ENCODE assay signal across 22 cellular contexts in the genomic region with DNA sequence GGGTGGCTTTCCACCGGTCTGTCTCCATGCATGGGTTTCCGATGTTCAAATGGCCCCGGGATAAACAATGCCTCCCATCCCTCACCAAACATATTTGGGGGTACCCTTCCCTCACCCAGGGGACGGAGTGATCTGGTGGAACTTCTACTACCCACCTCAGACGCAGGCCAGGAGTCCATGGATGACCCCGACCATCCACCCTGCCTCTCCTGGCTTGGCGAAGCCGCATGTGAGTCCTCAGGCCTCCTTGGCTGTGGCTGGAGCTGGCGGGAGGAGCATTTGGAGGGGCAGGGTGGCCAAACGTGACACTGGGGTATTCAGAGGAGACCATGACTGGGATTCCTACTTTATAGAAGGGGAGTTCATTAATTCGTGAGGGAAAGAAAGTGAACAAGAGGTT. TPM values are rescaled to one million over a fixed set of nuclear protein-coding genes. Genes with fewer than 3 reads are reported as not detected.
A peak's percentile ranks its signal among the peaks of the same experiment; 100 is the strongest.
DNase-seq lines count a peak whose midpoint lies in the region; ATAC-seq and TF ChIP-seq lines count a peak whose summit lies in the region.
"Had no signal": no experiment of that assay in that cellular context is flagged by ENCODE, and none has a peak within 500 bp of the region (broad histone marks: within the 10 kb centered on the region; RNA-seq: fewer than 3 reads in every experiment).

No MANE protein-coding gene starts in this region.

- CTCF ChIA-PET in WTC11 (lab: Charles Lee): no interaction called here
- CTCF ChIA-PET in CD8-positive, alpha-beta memory T cell (lab: Charles Lee): no interaction called here

- no peak overlapping the region for H3K4me3 Mint-ChIP-seq in WTC11
- H3K4me3 Mint-ChIP-seq in CD8-positive, alpha-beta memory T cell: no peak overlapping the region
- H3K4me3 Mint-ChIP-seq: CD8-positive, alpha-beta T cell; HFFc6 had no signal

- intact Hi-C loops in posterior vena cava (cut with DNase I): loop anchor here in 1 of 2 donors (5.0 kb wide), 1 partner anchor 1462 kb away; no protein-coding TSS in a partner anchor

- H3K36me3 ChIP-seq in CD8-positive, alpha-beta memory T cell (ENCODE audit: insufficient read depth, low read length): no peaks in the 10 kb centered on the region
- H3K36me3 ChIP-seq: BLaER1 had no signal

- no peak overlapping the region for H3K27ac Mint-ChIP-seq in WTC11
- no peak overlapping the region for H3K27ac Mint-ChIP-seq in CD8-positive, alpha-beta memory T cell
- H3K27ac Mint-ChIP-seq: CD8-positive, alpha-beta T cell; HFFc6 had no signal

- peak; percentile 1 for DNase-seq in stimulated activated CD4-positive, alpha-beta T cell treated with anti-CD3 and anti-CD28 coated beads, Interleukin-4, amount 100 ng/mL, for 24 hours
- DNase-seq in stimulated activated CD4-positive, alpha-beta T cell treated with anti-CD3 and anti-CD28 coated beads, Interleukin-2, amount 100 ng/mL, for 24 hours: no peak
- DNase-seq in islet precursor cell (peak; percentile 40), posterior vena cava (ENCODE audit: low spot score) (peak; percentile 56), WTC11 (ENCODE audit: low spot score) (no peak)
- DNase-seq in activated effector memory CD4-positive, alpha-beta T cell treated with anti-CD3 and anti-CD28 coated beads, Interleukin-2, amount 50 U/mL, for 16 hours: no peak
- DNase-seq in CD8-positive, alpha-beta memory T cell: no peak
- DNase-seq: HFFc6, KG1, NCI-H1417 treated with DMSO at 0.1 percent for 48 hours, NCI-H1930, NCI-H226, NCI-H524, NCI-H82, PC-3, RPMI8226, SHP77 treated with DMSO at 0.1 percent for 48 hours had no signal

- ATAC-seq in WTC11 (no peak), HG03139 (IDR thresholded peaks at IDR 0.05; ENCODE audit: unreplicated experiment) (no peak)
- ATAC-seq: A549; CD8-positive, alpha-beta T cell; PC-3 had no signal

- no peaks in the 10 kb centered on the region for H3K9me3 ChIP-seq in CD8-positive, alpha-beta memory T cell (ENCODE audit: low read length)
- H3K9me3 ChIP-seq: A549 had no signal

- no peaks in the 10 kb centered on the region for H3K36me3 Mint-ChIP-seq in WTC11
- H3K36me3 Mint-ChIP-seq in CD8-positive, alpha-beta memory T cell: no peaks in the 10 kb centered on the region
- H3K36me3 Mint-ChIP-seq: CD8-positive, alpha-beta T cell had no signal

- peaks cover 10% of the 10 kb centered on the region for H3K27me3 Mint-ChIP-seq in WTC11 (ENCODE audit: low read depth)
- H3K27me3 Mint-ChIP-seq in CD8-positive, alpha-beta memory T cell: no peaks in the 10 kb centered on the region

- H3K4me3 ChIP-seq in CD8-positive, alpha-beta memory T cell (ENCODE audit: low read length): no peak overlapping the region
- H3K4me3 ChIP-seq: A549, BLaER1 had no signal

- H3K4me1 ChIP-seq in CD8-positive, alpha-beta memory T cell (ENCODE audit: insufficient read depth, low read length): no peaks in the 10 kb centered on the region
- H3K4me1 ChIP-seq: A549, BLaER1 had no signal

- no peak for TF ChIP-seq CTCF in WTC11 (IDR thresholded peaks at IDR 0.05)

- H3K27me3 ChIP-seq in CD8-positive, alpha-beta memory T cell (ENCODE audit: insufficient read depth, low read length, poor library complexity, severe bottlenecking): no peaks in the 10 kb centered on the region
- H3K27me3 ChIP-seq: BLaER1 had no signal

- H3K9me3 Mint-ChIP-seq in WTC11: peaks cover 7% of the 10 kb centered on the region
- peaks cover 0 to 3% (median 0%) of the 10 kb centered on the region in 5 donors for H3K9me3 Mint-ChIP-seq in CD8-positive, alpha-beta memory T cell
- H3K9me3 Mint-ChIP-seq: CD8-positive, alpha-beta T cell had no signal

- peaks cover 27% of the 10 kb centered on the region for H3K4me1 Mint-ChIP-seq in WTC11
- no peaks in the 10 kb centered on the region for H3K4me1 Mint-ChIP-seq in CD8-positive, alpha-beta memory T cell

- no peak overlapping the region for H3K27ac ChIP-seq in CD8-positive, alpha-beta memory T cell (ENCODE audit: low read depth, low read length)
- H3K27ac ChIP-seq: A549, BLaER1 had no signal

- POLR2A ChIA-PET in WTC11 (lab: Charles Lee): no interaction called here
- POLR2A ChIA-PET in CD8-positive, alpha-beta memory T cell (lab: Charles Lee): no interaction called here

TF ChIP-seq in WTC11, 78 proteins besides CTCF, POLR2A, EP300 and RAD21:
- TF ChIP-seq, protein P1, sequence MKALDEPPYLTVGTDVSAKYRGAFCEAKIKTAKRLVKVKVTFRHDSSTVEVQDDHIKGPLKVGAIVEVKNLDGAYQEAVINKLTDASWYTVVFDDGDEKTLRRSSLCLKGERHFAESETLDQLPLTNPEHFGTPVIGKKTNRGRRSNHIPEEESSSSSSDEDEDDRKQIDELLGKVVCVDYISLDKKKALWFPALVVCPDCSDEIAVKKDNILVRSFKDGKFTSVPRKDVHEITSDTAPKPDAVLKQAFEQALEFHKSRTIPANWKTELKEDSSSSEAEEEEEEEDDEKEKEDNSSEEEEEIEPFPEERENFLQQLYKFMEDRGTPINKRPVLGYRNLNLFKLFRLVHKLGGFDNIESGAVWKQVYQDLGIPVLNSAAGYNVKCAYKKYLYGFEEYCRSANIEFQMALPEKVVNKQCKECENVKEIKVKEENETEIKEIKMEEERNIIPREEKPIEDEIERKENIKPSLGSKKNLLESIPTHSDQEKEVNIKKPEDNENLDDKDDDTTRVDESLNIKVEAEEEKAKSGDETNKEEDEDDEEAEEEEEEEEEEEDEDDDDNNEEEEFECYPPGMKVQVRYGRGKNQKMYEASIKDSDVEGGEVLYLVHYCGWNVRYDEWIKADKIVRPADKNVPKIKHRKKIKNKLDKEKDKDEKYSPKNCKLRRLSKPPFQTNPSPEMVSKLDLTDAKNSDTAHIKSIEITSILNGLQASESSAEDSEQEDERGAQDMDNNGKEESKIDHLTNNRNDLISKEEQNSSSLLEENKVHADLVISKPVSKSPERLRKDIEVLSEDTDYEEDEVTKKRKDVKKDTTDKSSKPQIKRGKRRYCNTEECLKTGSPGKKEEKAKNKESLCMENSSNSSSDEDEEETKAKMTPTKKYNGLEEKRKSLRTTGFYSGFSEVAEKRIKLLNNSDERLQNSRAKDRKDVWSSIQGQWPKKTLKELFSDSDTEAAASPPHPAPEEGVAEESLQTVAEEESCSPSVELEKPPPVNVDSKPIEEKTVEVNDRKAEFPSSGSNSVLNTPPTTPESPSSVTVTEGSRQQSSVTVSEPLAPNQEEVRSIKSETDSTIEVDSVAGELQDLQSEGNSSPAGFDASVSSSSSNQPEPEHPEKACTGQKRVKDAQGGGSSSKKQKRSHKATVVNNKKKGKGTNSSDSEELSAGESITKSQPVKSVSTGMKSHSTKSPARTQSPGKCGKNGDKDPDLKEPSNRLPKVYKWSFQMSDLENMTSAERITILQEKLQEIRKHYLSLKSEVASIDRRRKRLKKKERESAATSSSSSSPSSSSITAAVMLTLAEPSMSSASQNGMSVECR (CRISPR knock-in tag; IDR thresholded peaks at IDR 0.05; ENCODE audit: borderline replicate concordance): no peak
- TF ChIP-seq FOXK1 (CRISPR knock-in tag; IDR thresholded peaks at IDR 0.05) (no peak), JAZF1 (CRISPR knock-in tag; IDR thresholded peaks at IDR 0.05) (no peak)

RNA-seq across cellular contexts. Expression of a gene that starts 45.9 kb away (rescaled TPM):
- total RNA-seq in posterior vena cava (under 1 TPM in 1 of 2 donors, not detected in 1; 0.14 TPM), WTC11 (2021) (0.57 to 0.98 TPM (median 0.69 TPM) in 3 replicates)
- total RNA-seq in CD8-positive, alpha-beta memory T cell: not detected
- polyA plus RNA-seq in CD8-positive, alpha-beta memory T cell: not detected
- total RNA-seq: CD8-positive, alpha-beta T cell; H4; HFFc6; PC-3 had no signal
- polyA plus RNA-seq: A549 had no signal

Comparison
In these comparisons a context has a peak if more than half of its experiments do, and no peak if none do; other contexts are left out.
1. DNase-seq: peak in stimulated activated CD4-positive, alpha-beta T cell treated with anti-CD3 and anti-CD28 coated beads, Interleukin-4, amount 100 ng/mL, for 24 hours (single experiment), islet precursor cell (single experiment) and posterior vena cava (single experiment); none in stimulated activated CD4-positive, alpha-beta T cell treated with anti-CD3 and anti-CD28 coated beads, Interleukin-2, amount 100 ng/mL, for 24 hours (0 of 2), WTC11 (single experiment), activated effector memory CD4-positive, alpha-beta T cell treated with anti-CD3 and anti-CD28 coated beads, Interleukin-2, amount 50 U/mL, for 16 hours (single experiment) and CD8-positive, alpha-beta memory T cell (0 of 5).